Comparison of ENCODE assay signal across 1 cellular context in the genomic region with DNA sequence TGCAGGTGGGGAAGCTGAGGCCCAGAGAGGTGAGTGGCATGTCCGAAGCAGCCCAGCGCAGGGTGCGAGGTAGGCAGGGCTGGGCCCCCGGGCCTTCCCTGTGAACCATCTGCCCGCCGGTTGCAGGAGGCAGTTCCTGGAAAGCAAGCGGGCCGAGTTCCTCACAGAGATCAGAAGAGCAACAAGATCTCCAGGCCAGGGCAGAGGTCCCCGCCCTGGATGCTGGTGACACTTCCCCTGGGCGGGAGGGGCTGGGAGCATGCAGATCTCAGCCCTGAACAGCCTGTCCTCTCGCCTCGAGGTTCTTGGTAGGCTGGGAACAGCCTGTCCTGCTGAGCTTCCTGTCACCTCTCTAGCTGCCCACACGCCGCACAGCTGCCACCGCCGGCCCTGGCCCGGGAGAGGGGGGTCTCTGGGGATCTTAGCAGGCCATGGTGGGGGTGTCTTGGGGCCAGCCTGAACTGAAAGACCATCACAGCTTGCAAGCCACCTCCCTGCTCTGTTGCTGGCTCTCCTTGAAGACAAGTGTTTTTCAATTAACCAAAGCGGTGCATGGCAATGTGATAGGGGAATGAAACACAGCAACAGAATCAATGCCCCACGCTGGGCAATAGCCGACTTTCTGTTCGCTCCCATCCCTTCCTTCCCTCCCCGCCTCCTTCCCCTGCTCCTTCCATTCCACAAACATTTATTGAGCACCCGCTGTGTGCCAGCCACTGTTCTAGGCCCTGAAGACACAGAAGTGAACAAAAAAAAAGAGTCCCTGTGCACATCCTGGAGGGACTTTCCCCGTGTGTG.
TF ChIP-seq lines count a peak whose summit lies in the region.

No MANE protein-coding gene starts in this region.

TF ChIP-seq in HepG2, 621 proteins besides CTCF, POLR2A, EP300 and RAD21 (continued from another document and continues in another):
- TF ChIP-seq RNF2 (conservative IDR thresholded peaks at IDR 0.05; ENCODE audit: low read depth) (no peak), ZFP1 (CRISPR knock-in tag; IDR thresholded peaks at IDR 0.05) (no peak), PRMT3 (CRISPR knock-in tag; IDR thresholded peaks at IDR 0.05; ENCODE audit: borderline replicate concordance, low read depth) (no peak), TAF1 (CRISPR knock-in tag; IDR thresholded peaks at IDR 0.05) (no peak), NR2F2 (IDR thresholded peaks at IDR 0.05; ENCODE audit: borderline replicate concordance, low read depth) (0 out of 2 replicates have a peak, but pooled peaks have one; percentile 38), PLRG1 (conservative IDR thresholded peaks at IDR 0.05) (no peak), ZNF878 (CRISPR knock-in tag; IDR thresholded peaks at IDR 0.05) (no peak), ZNF263 (CRISPR knock-in tag; IDR thresholded peaks at IDR 0.05) (peak; percentile 46; the same call in 1 of the 2 replicates), DMAP1 (CRISPR knock-in tag; IDR thresholded peaks at IDR 0.05) (no peak), ZNF317 (CRISPR knock-in tag; IDR thresholded peaks at IDR 0.05) (no peak), DR1 (CRISPR knock-in tag; IDR thresholded peaks at IDR 0.05) (no peak), ZMYM3 (CRISPR knock-in tag; IDR thresholded peaks at IDR 0.05) (peak; percentile 86), ZNF746 (CRISPR knock-in tag; IDR thresholded peaks at IDR 0.05) (no peak), NFE2L2 (IDR thresholded peaks at IDR 0.05; ENCODE audit: low read length) (no peak), ZZZ3 (CRISPR knock-in tag; IDR thresholded peaks at IDR 0.05; ENCODE audit: borderline replicate concordance) (no peak), ZNF326 (CRISPR knock-in tag; IDR thresholded peaks at IDR 0.05; ENCODE audit: borderline replicate concordance) (no peak), ISL2 (CRISPR knock-in tag; IDR thresholded peaks at IDR 0.05) (0 out of 2 replicates have a peak, but pooled peaks have one; percentile 23)
- TF ChIP-seq, protein P1, sequence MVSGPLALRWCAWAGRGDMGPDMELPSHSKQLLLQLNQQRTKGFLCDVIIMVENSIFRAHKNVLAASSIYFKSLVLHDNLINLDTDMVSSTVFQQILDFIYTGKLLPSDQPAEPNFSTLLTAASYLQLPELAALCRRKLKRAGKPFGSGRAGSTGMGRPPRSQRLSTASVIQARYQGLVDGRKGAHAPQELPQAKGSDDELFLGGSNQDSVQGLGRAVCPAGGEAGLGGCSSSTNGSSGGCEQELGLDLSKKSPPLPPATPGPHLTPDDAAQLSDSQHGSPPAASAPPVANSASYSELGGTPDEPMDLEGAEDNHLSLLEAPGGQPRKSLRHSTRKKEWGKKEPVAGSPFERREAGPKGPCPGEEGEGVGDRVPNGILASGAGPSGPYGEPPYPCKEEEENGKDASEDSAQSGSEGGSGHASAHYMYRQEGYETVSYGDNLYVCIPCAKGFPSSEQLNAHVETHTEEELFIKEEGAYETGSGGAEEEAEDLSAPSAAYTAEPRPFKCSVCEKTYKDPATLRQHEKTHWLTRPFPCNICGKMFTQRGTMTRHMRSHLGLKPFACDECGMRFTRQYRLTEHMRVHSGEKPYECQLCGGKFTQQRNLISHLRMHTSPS (CRISPR knock-in tag; IDR thresholded peaks at IDR 0.05; ENCODE audit: low read depth), result no peak; the same call in 1 of the 2 replicates
- TF ChIP-seq, protein P2, sequence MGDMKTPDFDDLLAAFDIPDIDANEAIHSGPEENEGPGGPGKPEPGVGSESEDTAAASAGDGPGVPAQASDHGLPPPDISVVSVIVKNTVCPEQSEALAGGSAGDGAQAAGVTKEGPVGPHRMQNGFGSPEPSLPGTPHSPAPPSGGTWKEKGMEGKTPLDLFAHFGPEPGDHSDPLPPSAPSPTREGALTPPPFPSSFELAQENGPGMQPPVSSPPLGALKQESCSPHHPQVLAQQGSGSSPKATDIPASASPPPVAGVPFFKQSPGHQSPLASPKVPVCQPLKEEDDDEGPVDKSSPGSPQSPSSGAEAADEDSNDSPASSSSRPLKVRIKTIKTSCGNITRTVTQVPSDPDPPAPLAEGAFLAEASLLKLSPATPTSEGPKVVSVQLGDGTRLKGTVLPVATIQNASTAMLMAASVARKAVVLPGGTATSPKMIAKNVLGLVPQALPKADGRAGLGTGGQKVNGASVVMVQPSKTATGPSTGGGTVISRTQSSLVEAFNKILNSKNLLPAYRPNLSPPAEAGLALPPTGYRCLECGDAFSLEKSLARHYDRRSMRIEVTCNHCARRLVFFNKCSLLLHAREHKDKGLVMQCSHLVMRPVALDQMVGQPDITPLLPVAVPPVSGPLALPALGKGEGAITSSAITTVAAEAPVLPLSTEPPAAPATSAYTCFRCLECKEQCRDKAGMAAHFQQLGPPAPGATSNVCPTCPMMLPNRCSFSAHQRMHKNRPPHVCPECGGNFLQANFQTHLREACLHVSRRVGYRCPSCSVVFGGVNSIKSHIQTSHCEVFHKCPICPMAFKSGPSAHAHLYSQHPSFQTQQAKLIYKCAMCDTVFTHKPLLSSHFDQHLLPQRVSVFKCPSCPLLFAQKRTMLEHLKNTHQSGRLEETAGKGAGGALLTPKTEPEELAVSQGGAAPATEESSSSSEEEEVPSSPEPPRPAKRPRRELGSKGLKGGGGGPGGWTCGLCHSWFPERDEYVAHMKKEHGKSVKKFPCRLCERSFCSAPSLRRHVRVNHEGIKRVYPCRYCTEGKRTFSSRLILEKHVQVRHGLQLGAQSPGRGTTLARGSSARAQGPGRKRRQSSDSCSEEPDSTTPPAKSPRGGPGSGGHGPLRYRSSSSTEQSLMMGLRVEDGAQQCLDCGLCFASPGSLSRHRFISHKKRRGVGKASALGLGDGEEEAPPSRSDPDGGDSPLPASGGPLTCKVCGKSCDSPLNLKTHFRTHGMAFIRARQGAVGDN (CRISPR knock-in tag; IDR thresholded peaks at IDR 0.05), result peak; percentile 84
- TF ChIP-seq, protein P3, sequence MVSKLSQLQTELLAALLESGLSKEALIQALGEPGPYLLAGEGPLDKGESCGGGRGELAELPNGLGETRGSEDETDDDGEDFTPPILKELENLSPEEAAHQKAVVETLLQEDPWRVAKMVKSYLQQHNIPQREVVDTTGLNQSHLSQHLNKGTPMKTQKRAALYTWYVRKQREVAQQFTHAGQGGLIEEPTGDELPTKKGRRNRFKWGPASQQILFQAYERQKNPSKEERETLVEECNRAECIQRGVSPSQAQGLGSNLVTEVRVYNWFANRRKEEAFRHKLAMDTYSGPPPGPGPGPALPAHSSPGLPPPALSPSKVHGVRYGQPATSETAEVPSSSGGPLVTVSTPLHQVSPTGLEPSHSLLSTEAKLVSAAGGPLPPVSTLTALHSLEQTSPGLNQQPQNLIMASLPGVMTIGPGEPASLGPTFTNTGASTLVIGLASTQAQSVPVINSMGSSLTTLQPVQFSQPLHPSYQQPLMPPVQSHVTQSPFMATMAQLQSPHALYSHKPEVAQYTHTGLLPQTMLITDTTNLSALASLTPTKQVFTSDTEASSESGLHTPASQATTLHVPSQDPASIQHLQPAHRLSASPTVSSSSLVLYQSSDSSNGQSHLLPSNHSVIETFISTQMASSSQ (IDR thresholded peaks at IDR 0.05; ENCODE audit: low read depth), result no peak
- TF ChIP-seq, protein P3 (CRISPR knock-in tag; IDR thresholded peaks at IDR 0.05; ENCODE audit: borderline replicate concordance), result no peak
- TF ChIP-seq, protein P4, sequence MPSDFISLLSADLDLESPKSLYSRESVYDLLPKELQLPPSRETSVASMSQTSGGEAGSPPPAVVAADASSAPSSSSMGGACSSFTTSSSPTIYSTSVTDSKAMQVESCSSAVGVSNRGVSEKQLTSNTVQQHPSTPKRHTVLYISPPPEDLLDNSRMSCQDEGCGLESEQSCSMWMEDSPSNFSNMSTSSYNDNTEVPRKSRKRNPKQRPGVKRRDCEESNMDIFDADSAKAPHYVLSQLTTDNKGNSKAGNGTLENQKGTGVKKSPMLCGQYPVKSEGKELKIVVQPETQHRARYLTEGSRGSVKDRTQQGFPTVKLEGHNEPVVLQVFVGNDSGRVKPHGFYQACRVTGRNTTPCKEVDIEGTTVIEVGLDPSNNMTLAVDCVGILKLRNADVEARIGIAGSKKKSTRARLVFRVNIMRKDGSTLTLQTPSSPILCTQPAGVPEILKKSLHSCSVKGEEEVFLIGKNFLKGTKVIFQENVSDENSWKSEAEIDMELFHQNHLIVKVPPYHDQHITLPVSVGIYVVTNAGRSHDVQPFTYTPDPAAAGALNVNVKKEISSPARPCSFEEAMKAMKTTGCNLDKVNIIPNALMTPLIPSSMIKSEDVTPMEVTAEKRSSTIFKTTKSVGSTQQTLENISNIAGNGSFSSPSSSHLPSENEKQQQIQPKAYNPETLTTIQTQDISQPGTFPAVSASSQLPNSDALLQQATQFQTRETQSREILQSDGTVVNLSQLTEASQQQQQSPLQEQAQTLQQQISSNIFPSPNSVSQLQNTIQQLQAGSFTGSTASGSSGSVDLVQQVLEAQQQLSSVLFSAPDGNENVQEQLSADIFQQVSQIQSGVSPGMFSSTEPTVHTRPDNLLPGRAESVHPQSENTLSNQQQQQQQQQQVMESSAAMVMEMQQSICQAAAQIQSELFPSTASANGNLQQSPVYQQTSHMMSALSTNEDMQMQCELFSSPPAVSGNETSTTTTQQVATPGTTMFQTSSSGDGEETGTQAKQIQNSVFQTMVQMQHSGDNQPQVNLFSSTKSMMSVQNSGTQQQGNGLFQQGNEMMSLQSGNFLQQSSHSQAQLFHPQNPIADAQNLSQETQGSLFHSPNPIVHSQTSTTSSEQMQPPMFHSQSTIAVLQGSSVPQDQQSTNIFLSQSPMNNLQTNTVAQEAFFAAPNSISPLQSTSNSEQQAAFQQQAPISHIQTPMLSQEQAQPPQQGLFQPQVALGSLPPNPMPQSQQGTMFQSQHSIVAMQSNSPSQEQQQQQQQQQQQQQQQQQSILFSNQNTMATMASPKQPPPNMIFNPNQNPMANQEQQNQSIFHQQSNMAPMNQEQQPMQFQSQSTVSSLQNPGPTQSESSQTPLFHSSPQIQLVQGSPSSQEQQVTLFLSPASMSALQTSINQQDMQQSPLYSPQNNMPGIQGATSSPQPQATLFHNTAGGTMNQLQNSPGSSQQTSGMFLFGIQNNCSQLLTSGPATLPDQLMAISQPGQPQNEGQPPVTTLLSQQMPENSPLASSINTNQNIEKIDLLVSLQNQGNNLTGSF (CRISPR knock-in tag; IDR thresholded peaks at IDR 0.05), result 0 out of 2 replicates have a peak, but pooled peaks have one; percentile 22
- TF ChIP-seq, protein P5, sequence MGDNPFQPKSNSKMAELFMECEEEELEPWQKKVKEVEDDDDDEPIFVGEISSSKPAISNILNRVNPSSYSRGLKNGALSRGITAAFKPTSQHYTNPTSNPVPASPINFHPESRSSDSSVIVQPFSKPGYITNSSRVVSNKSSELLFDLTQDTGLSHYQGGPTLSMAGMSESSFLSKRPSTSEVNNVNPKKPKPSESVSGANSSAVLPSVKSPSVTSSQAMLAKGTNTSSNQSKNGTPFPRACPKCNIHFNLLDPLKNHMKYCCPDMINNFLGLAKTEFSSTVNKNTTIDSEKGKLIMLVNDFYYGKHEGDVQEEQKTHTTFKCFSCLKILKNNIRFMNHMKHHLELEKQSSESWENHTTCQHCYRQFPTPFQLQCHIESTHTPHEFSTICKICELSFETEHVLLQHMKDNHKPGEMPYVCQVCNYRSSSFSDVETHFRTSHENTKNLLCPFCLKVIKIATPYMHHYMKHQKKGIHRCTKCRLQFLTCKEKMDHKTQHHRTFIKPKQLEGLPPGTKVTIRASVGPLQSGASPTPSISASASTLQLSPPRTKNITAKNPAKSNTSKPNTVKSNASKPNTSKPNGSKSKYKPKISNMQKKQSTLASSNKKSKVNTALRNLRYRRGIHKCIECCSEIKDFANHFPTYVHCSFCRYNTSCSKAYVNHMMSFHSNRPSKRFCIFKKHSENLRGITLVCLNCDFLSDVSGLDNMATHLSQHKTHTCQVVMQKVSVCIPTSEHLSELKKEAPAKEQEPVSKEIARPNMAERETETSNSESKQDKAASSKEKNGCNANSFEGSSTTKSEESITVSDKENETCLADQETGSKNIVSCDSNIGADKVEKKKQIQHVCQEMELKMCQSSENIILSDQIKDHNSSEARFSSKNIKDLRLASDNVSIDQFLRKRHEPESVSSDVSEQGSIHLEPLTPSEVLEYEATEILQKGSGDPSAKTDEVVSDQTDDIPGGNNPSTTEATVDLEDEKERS (CRISPR knock-in tag; IDR thresholded peaks at IDR 0.05), result no peak
- TF ChIP-seq, protein P6, sequence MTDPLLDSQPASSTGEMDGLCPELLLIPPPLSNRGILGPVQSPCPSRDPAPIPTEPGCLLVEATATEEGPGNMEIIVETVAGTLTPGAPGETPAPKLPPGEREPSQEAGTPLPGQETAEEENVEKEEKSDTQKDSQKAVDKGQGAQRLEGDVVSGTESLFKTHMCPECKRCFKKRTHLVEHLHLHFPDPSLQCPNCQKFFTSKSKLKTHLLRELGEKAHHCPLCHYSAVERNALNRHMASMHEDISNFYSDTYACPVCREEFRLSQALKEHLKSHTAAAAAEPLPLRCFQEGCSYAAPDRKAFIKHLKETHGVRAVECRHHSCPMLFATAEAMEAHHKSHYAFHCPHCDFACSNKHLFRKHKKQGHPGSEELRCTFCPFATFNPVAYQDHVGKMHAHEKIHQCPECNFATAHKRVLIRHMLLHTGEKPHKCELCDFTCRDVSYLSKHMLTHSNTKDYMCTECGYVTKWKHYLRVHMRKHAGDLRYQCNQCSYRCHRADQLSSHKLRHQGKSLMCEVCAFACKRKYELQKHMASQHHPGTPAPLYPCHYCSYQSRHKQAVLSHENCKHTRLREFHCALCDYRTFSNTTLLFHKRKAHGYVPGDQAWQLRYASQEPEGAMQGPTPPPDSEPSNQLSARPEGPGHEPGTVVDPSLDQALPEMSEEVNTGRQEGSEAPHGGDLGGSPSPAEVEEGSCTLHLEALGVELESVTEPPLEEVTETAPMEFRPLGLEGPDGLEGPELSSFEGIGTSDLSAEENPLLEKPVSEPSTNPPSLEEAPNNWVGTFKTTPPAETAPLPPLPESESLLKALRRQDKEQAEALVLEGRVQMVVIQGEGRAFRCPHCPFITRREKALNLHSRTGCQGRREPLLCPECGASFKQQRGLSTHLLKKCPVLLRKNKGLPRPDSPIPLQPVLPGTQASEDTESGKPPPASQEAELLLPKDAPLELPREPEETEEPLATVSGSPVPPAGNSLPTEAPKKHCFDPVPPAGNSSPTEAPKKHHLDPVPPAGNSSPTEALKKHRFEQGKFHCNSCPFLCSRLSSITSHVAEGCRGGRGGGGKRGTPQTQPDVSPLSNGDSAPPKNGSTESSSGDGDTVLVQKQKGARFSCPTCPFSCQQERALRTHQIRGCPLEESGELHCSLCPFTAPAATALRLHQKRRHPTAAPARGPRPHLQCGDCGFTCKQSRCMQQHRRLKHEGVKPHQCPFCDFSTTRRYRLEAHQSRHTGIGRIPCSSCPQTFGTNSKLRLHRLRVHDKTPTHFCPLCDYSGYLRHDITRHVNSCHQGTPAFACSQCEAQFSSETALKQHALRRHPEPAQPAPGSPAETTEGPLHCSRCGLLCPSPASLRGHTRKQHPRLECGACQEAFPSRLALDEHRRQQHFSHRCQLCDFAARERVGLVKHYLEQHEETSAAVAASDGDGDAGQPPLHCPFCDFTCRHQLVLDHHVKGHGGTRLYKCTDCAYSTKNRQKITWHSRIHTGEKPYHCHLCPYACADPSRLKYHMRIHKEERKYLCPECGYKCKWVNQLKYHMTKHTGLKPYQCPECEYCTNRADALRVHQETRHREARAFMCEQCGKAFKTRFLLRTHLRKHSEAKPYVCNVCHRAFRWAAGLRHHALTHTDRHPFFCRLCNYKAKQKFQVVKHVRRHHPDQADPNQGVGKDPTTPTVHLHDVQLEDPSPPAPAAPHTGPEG (CRISPR knock-in tag; IDR thresholded peaks at IDR 0.05), result peak; percentile 58; the same call in 1 of the 2 replicates
